Comparison of ENCODE assay signal across 8 cellular contexts in genomic region chr1:3611170-3612019, GRCh38. TPM values are rescaled to one million over a fixed set of nuclear protein-coding genes. Genes with fewer than 3 reads are reported as not detected.
DNase-seq lines count a peak whose midpoint lies in the region; ATAC-seq, FAIRE-seq and TF ChIP-seq lines count a peak whose summit lies in the region.

A gene with protein sequence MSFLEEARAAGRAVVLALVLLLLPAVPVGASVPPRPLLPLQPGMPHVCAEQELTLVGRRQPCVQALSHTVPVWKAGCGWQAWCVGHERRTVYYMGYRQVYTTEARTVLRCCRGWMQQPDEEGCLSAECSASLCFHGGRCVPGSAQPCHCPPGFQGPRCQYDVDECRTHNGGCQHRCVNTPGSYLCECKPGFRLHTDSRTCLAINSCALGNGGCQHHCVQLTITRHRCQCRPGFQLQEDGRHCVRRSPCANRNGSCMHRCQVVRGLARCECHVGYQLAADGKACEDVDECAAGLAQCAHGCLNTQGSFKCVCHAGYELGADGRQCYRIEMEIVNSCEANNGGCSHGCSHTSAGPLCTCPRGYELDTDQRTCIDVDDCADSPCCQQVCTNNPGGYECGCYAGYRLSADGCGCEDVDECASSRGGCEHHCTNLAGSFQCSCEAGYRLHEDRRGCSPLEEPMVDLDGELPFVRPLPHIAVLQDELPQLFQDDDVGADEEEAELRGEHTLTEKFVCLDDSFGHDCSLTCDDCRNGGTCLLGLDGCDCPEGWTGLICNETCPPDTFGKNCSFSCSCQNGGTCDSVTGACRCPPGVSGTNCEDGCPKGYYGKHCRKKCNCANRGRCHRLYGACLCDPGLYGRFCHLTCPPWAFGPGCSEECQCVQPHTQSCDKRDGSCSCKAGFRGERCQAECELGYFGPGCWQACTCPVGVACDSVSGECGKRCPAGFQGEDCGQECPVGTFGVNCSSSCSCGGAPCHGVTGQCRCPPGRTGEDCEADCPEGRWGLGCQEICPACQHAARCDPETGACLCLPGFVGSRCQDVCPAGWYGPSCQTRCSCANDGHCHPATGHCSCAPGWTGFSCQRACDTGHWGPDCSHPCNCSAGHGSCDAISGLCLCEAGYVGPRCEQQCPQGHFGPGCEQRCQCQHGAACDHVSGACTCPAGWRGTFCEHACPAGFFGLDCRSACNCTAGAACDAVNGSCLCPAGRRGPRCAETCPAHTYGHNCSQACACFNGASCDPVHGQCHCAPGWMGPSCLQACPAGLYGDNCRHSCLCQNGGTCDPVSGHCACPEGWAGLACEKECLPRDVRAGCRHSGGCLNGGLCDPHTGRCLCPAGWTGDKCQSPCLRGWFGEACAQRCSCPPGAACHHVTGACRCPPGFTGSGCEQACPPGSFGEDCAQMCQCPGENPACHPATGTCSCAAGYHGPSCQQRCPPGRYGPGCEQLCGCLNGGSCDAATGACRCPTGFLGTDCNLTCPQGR (N-terminal part only) (minus strand): TSS chr1:3611508. CDS start chr1:3611268, 240 bp downstream.

- H2AK5ac ChIP-seq in H1 (ENCODE audit: low read depth, low read length): no peak within 1 kb of the TSS

- POLR2A ChIA-PET in CD8-positive, alpha-beta memory T cell (lab: Charles Lee): no interaction called here
- POLR2A ChIA-PET in H1 (lab: Charles Lee; ENCODE audit: partially characterized antibody): interaction anchor here (1.0 to 2.2 kb wide), 3 partner anchors 9 to 113 kb away, joined by 3 to 9 read pairs (median 3); no protein-coding TSS in a partner anchor

- peak; percentile 18 to 59 (median 51) for DNase-seq in CD8-positive, alpha-beta memory T cell
- DNase-seq in NCI-H128 (lab: John Stamatoyannopoulos, UW; ENCODE audit: unreplicated experiment) (peak; percentile 38), H1 (ENCODE audit: low read depth in 1 of 2, low spot score in 2 of 2) (peak; percentile 84 to 97)
- peak; percentile 24 to 52 for DNase-seq in activated CD8-positive, alpha-beta memory T cell treated with anti-CD3 and anti-CD28 coated beads for 1 hour (ENCODE audit: extremely low read depth in 1 of 2, low read depth in 1 of 2)
- DNase-seq in stimulated activated naive CD8-positive, alpha-beta T cell treated with anti-CD3 and anti-CD28 coated beads, Interleukin-15, Interleukin-2, amounts not matched to agents 100 U/mL and 50 U/mL, for 24 hours: peak; percentile 73

- no peak for TF ChIP-seq CTCF in H1 (IDR thresholded peaks at IDR 0.05; ENCODE audit: control extremely low read depth in 1 of 3, insufficient read depth in 1 of 3, low read depth in 1 of 3, low read length in 3 of 3)
- TF ChIP-seq CTCF in nephron (IDR thresholded peaks at IDR 0.05; ENCODE audit: unreplicated experiment in 3 of 3): no peak

- no peaks in the 10 kb centered on the region for H3K36me3 ChIP-seq in CD8-positive, alpha-beta memory T cell (ENCODE audit: insufficient read depth, low read length)
- no peaks in the 10 kb centered on the region for H3K36me3 ChIP-seq in H1 (ENCODE audit: control insufficient read depth in 2 of 4, insufficient read depth in 4 of 4, low read length in 3 of 4)

- TF ChIP-seq RAD21 in H1 (IDR thresholded peaks at IDR 0.05 in 1 of 2, conservative IDR thresholded peaks at IDR 0.05 in 1 of 2; ENCODE audit: low read depth in 2 of 2, low read length in 2 of 2): no peak

- H3K27ac ChIP-seq in CD8-positive, alpha-beta memory T cell (ENCODE audit: low read depth, low read length): no peak within 1 kb of the TSS
- H3K27ac ChIP-seq in H1 (ENCODE audit: low read depth, low read length): no peak within 1 kb of the TSS

- H3K4me3 ChIP-seq in CD8-positive, alpha-beta memory T cell (ENCODE audit: low read length): no peak within 1 kb of the TSS
- peak within 1 kb of the TSS; percentile 69 to 77 (median 72) for H3K4me3 ChIP-seq in H1 (ENCODE audit: extremely low read depth in 1 of 4, insufficient read depth in 2 of 4, low read depth in 3 of 4, low read length in 4 of 4)

- no peaks in the 10 kb centered on the region for H3K36me3 Mint-ChIP-seq in CD8-positive, alpha-beta memory T cell
- H3K36me3 Mint-ChIP-seq in nephron (ENCODE audit: low read depth): no peaks in the 10 kb centered on the region

- H3K79me2 ChIP-seq in H1 (ENCODE audit: control insufficient read depth in 1 of 2, insufficient read depth in 2 of 2, low read length in 2 of 2): peaks cover 0 to 9% of the 10 kb centered on the region in 2 experiments; a peak in 1 of 4 replicates

- H3K18ac ChIP-seq in H1 (ENCODE audit: extremely low read depth, low read length): peak within 1 kb of the TSS; percentile 60

- peak within 1 kb of the TSS; percentile 56 for H3K56ac ChIP-seq in H1 (replicated peaks; ENCODE audit: insufficient read length, low read depth, low read length)

- peak within 1 kb of the TSS; percentile 27 to 85 (median 74) for H3K4me3 Mint-ChIP-seq in CD8-positive, alpha-beta memory T cell
- H3K4me3 Mint-ChIP-seq in nephron: peak within 1 kb of the TSS; percentile 84 to 92 (median 89)

- no peak for TF ChIP-seq EP300 in H1 (IDR thresholded peaks at IDR 0.05; ENCODE audit: borderline replicate concordance in 1 of 2, low read depth in 2 of 2, low read length in 2 of 2)

- H3K4me2 ChIP-seq in H1 (ENCODE audit: insufficient read depth in 1 of 2, low read depth in 2 of 2, low read length in 2 of 2): peak within 1 kb of the TSS; percentile 83 to 92

- no peaks in the 10 kb centered on the region for H3K9me3 ChIP-seq in CD8-positive, alpha-beta memory T cell (ENCODE audit: low read length)
- no peaks in the 10 kb centered on the region for H3K9me3 ChIP-seq in H1 (ENCODE audit: insufficient read depth in 2 of 2, low read depth in 1 of 2, low read length in 1 of 2)

- no peak within 1 kb of the TSS for H4K8ac ChIP-seq in H1 (ENCODE audit: extremely low read depth, insufficient read depth, low read length)

- H3K27ac Mint-ChIP-seq in CD8-positive, alpha-beta memory T cell: peak within 1 kb of the TSS in 1 of 8 donors; percentile 84
- peak within 1 kb of the TSS; percentile 63 to 94 (median 74) for H3K27ac Mint-ChIP-seq in nephron

- H2BK15ac ChIP-seq in H1 (ENCODE audit: low read length): peak within 1 kb of the TSS; percentile 46; the same call in 1 of the 2 replicates

- H3K14ac ChIP-seq in H1 (ENCODE audit: insufficient read length): no peak within 1 kb of the TSS

- H2BK12ac ChIP-seq in H1 (ENCODE audit: low read depth, low read length): peak within 1 kb of the TSS; percentile 90; the same call in 1 of the 2 replicates

- peaks cover 0 to 13% (median 4%) of the 10 kb centered on the region in 3 donors for H3K4me1 Mint-ChIP-seq in CD8-positive, alpha-beta memory T cell
- H3K4me1 Mint-ChIP-seq in nephron: peaks cover 48% of the 10 kb centered on the region

- peak within 1 kb of the TSS; percentile 76 for H4K91ac ChIP-seq in H1 (replicated peaks; ENCODE audit: insufficient read length, low read length)

- H3K27me3 Mint-ChIP-seq in CD8-positive, alpha-beta memory T cell: peaks cover 9 to 40% of the 10 kb centered on the region in 2 donors
- peaks cover 30% of the 10 kb centered on the region for H3K27me3 Mint-ChIP-seq in nephron (ENCODE audit: low read depth)

- H3K23me2 ChIP-seq in H1 (ENCODE audit: low read depth, low read length): peaks cover 11% of the 10 kb centered on the region; the same call in 1 of the 2 replicates

- H3K9me3 Mint-ChIP-seq in CD8-positive, alpha-beta memory T cell: peaks cover 0 to 2% (median 0%) of the 10 kb centered on the region in 5 donors
- no peaks in the 10 kb centered on the region for H3K9me3 Mint-ChIP-seq in nephron

- peak within 1 kb of the TSS in 3 of 4 experiments; percentile 45 to 78 (median 57); a peak in 4 of 7 replicates for H3K9ac ChIP-seq in H1 (replicated peaks in 1 of 4; ENCODE audit: extremely low read depth in 1 of 4, low read depth in 3 of 4, low read length in 3 of 4)

- H2AFZ ChIP-seq in H1 (ENCODE audit: low read length): no peak within 1 kb of the TSS

- no peak within 1 kb of the TSS for H3K4ac ChIP-seq in H1 (replicated peaks; ENCODE audit: insufficient read length, low read depth, low read length)

- H4K20me1 ChIP-seq in H1 (replicated peaks in 1 of 2; ENCODE audit: control insufficient read depth in 1 of 2, insufficient read depth in 2 of 2, low read length in 2 of 2): peaks cover 2 to 5% of the 10 kb centered on the region in 2 experiments

- no peak within 1 kb of the TSS for H2BK20ac ChIP-seq in H1 (ENCODE audit: low read length)

- no peaks in the 10 kb centered on the region; the same call in 1 of the 2 replicates for H3K79me1 ChIP-seq in H1 (ENCODE audit: low read depth, low read length)

- H3K23ac ChIP-seq in H1 (ENCODE audit: insufficient read length): no peak within 1 kb of the TSS

- 5% methylated on average over 35 of the region's 87 CpGs; no CpG with 5 or more reads in 1 of the 2 experiments for WGBS in H1 (ENCODE audit: extremely low coverage in 1 of 2, insufficient coverage in 1 of 2, insufficient read length in 1 of 2, insufficient replicate concordance in 2 of 2, low coverage in 1 of 2, low lambda C conversion rate in 2 of 2, missing lambda C conversion rate in 1 of 2), 2 experiments

- CTCF ChIA-PET in CD8-positive, alpha-beta memory T cell (lab: Charles Lee): no interaction called here
- CTCF ChIA-PET in H1 (lab: Charles Lee; ENCODE audit: partially characterized antibody): interaction anchor here (1.3 to 6.4 kb wide), 7 partner anchors 10 to 158 kb away, joined by 3 to 84 read pairs (median 5); no protein-coding TSS in a partner anchor

- H2BK5ac ChIP-seq in H1 (ENCODE audit: low read depth, low read length): peak within 1 kb of the TSS; percentile 88; the same call in 1 of the 2 replicates

- H3K4me1 ChIP-seq in CD8-positive, alpha-beta memory T cell (ENCODE audit: insufficient read depth, low read length): peaks cover 8% of the 10 kb centered on the region
- peaks cover 0 to 37% (median 22%) of the 10 kb centered on the region in 4 experiments; a peak in 6 of 7 replicates for H3K4me1 ChIP-seq in H1 (replicated peaks in 1 of 4; ENCODE audit: control insufficient read depth in 3 of 4, insufficient read depth in 4 of 4, low read length in 3 of 4)

- no peak within 1 kb of the TSS for H2BK120ac ChIP-seq in H1 (replicated peaks; ENCODE audit: low read depth, low read length)

- H4K5ac ChIP-seq in H1 (ENCODE audit: insufficient read length, low read depth, low read length): no peak within 1 kb of the TSS

- peak; percentile 55 for ATAC-seq in stimulated activated naive CD8-positive, alpha-beta T cell treated with anti-CD3 and anti-CD28 coated beads, Interleukin-15, Interleukin-2, amounts not matched to agents 100 U/mL and 50 U/mL, for 24 hours
- no peak for ATAC-seq in HG02840 (IDR thresholded peaks at IDR 0.05; ENCODE audit: low FRiP score, unreplicated experiment)
- ATAC-seq in HG02981 (IDR thresholded peaks at IDR 0.05; ENCODE audit: unreplicated experiment): no peak

- H3K27me3 ChIP-seq in CD8-positive, alpha-beta memory T cell (ENCODE audit: insufficient read depth, low read length, poor library complexity, severe bottlenecking): peaks cover 11% of the 10 kb centered on the region
- peaks cover 3 to 16% (median 12%) of the 10 kb centered on the region in 4 experiments for H3K27me3 ChIP-seq in H1 (replicated peaks in 1 of 4; ENCODE audit: control insufficient read depth in 3 of 4, extremely low read depth in 1 of 4, insufficient read depth in 3 of 4, low read length in 3 of 4)

- TF ChIP-seq POLR2A in H1 (IDR thresholded peaks at IDR 0.05; ENCODE audit: control extremely low read depth in 1 of 2, low read depth in 2 of 2, low read length in 2 of 2): no peak

- no peak for FAIRE-seq in H1 (lab: Jason Lieb, UNC)

RNA-seq across cellular contexts. Expression of the gene that starts here (rescaled TPM):
- total RNA-seq in CD8-positive, alpha-beta memory T cell: 10 to 100 TPM; 10.8 to 12.0 TPM
- 3.4 TPM for polyA plus RNA-seq in CD8-positive, alpha-beta memory T cell
- total RNA-seq in H1 (2021; fragmentation: NEBNext Ultra II Directional; extraction: Animal tissue kit (Norgen Biotek cat#: 25700)): 13.2 and 14.8 TPM in 2 replicates
- 4.1 and 9.5 TPM in 2 replicates for polyA plus RNA-seq in H1 (2011; rRNA removed)
- 7.8 TPM for polyA plus RNA-seq in H1 (2011; cell fraction: cytosol; rRNA removed)
- polyA plus RNA-seq in H1 (2011; cell fraction: nucleus; rRNA removed): 88.4 TPM
- polyA plus RNA-seq in H1 (2012, experiment 1 of 2): 7.4 to 14.6 TPM (median 10.8 TPM) in 4 replicates
- 1.4 TPM for polyA plus RNA-seq in H1 (2012, experiment 2 of 2)
- polyA plus RNA-seq in H1 (2013, experiment 1 of 2): 4.9 TPM
- polyA plus RNA-seq in H1 (2013, experiment 2 of 2): 4.4 TPM
- 1.7 and 3.0 TPM in 2 replicates for polyA minus RNA-seq in H1 (2011; rRNA and poly(A)+ RNA removed)
- polyA minus RNA-seq in H1 (2011; cell fraction: cytosol; rRNA and poly(A)+ RNA removed): 9.0 TPM
- polyA minus RNA-seq in H1 (2011; cell fraction: nucleus; rRNA and poly(A)+ RNA removed): 24.4 TPM

Comparison
In these comparisons a context has a peak if more than half of its experiments do, and no peak if none do; other contexts are left out.
1. DNase-seq: peak in every context shown above with its lines; median percentile 90 in H1; 73 in stimulated activated naive CD8-positive, alpha-beta T cell treated with anti-CD3 and anti-CD28 coated beads, Interleukin-15, Interleukin-2, amounts not matched to agents 100 U/mL and 50 U/mL, for 24 hours; 51 in CD8-positive, alpha-beta memory T cell; 38 in NCI-H128; 38 in activated CD8-positive, alpha-beta memory T cell treated with anti-CD3 and anti-CD28 coated beads for 1 hour.